15 cellular contexts compared by ENCODE assay signal in the genomic region with DNA sequence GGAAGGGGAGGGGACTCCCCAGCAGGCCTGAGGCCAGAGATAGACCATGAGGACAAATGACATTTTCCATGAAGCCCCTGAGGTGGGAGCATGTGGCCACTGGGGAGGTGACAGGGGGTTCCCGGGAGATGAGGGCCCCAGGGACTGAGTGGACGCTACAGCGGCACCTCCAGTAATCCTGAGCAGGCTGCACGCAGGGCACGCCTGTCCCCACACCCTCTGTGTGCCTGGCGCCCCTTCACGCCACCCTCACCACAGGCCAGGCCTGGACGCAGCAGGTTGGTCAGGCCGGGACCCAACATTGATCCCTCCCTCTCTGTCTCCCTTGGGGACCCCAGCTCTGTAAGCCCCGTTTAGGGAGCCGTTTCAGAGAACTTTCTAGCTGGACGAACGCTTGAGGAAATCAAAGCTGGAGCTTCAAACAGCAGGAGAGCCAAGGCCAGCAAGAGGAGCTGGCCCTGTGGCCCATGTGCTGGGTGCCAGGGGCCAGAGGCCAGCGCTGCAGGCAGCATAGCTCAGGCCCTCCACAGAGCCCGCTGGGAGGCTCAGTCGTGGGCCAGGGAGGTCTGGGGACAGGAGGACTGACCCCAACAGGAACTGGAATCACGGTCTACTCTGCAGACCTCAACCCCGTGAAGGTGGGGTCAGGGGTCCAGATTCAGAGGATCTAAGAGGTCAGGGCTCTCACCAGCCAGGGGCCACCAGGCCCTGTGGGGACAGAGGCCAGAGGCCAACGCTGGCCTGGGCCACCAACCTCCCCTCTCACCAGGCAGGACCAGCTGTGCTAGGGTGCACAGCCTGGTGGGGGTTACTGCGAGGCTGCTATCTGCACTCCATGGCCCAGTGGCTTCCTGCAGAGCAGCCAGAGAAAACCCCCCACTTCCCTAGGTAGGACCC. TPM values are rescaled to one million over a fixed set of nuclear protein-coding genes. Genes with fewer than 3 reads are reported as not detected.
A peak's percentile ranks its signal among the peaks of the same experiment; 100 is the strongest.
DNase-seq lines count a peak whose midpoint lies in the region; ATAC-seq and TF ChIP-seq lines count a peak whose summit lies in the region.
"Had no signal": no experiment of that assay in that cellular context is flagged by ENCODE, and none has a peak within 500 bp of the region (broad histone marks: within the 10 kb centered on the region; RNA-seq: fewer than 3 reads in every experiment).

No MANE protein-coding gene starts in this region.

- ATAC-seq in GM19351 (IDR thresholded peaks at IDR 0.05; ENCODE audit: unreplicated experiment) (no peak), GM23338 (no peak)
- ATAC-seq: natural killer cell had no signal

- H3K36me3 ChIP-seq in BLaER1 (peaks cover 55% of the 10 kb centered on the region), KOPT-K1 (ENCODE audit: insufficient read depth, low read length) (peaks cover 78% of the 10 kb centered on the region), skeletal muscle tissue (ENCODE audit: control insufficient read depth in 3 of 3, insufficient read depth in 3 of 3, low read length in 3 of 3) (peaks cover 17 to 22% (median 20%) of the 10 kb centered on the region in 3 donors), GM23338 (ENCODE audit: insufficient read depth) (peaks cover 12% of the 10 kb centered on the region; the same call in 1 of the 2 replicates)

- H3K4me2 ChIP-seq in BLaER1 = peak overlapping the region; percentile 98
- no peak overlapping the region for H3K4me2 ChIP-seq in GM23338

- TF ChIP-seq CTCF in dorsolateral prefrontal cortex (IDR thresholded peaks at IDR 0.05 in 54 of 56, conservative IDR thresholded peaks at IDR 0.05 in 2 of 56; ENCODE audit: low read depth in 1 of 56, partially characterized antibody in 56 of 56) (no peak), GM23338 (conservative IDR thresholded peaks at IDR 0.05; ENCODE audit: low read depth in 2 of 2) (no peak)

- H3K9me3 ChIP-seq in BLaER1 = no peaks in the 10 kb centered on the region
- no peaks in the 10 kb centered on the region for H3K9me3 ChIP-seq in KOPT-K1 (ENCODE audit: insufficient read depth, low read length, poor library complexity, severe bottlenecking)
- H3K9me3 ChIP-seq in skeletal muscle tissue (ENCODE audit: control insufficient read depth in 3 of 3, low read length in 3 of 3) = no peaks in the 10 kb centered on the region
- H3K9me3 ChIP-seq: SJCRH30 had no signal

- H3K27ac ChIP-seq in BLaER1 = peak overlapping the region; percentile 95
- H3K27ac ChIP-seq in KOPT-K1 (ENCODE audit: low read depth, low read length, poor library complexity, severe bottlenecking) = peak overlapping the region; percentile 8
- H3K27ac ChIP-seq in dorsolateral prefrontal cortex = peak overlapping the region in 56 of 59 donors; percentile 18 to 100 (median 98)
- peak overlapping the region; percentile 99 for H3K27ac ChIP-seq in skeletal muscle tissue (ENCODE audit: low read depth, low read length)
- no peak overlapping the region for H3K27ac ChIP-seq in GM23338 (ENCODE audit: low read depth)
- H3K27ac ChIP-seq: SJCRH30, WERI-Rb-1 had no signal

- H3K27me3 ChIP-seq in BLaER1 (no peaks in the 10 kb centered on the region), dorsolateral prefrontal cortex (no peaks in the 10 kb centered on the region), skeletal muscle tissue (ENCODE audit: control insufficient read depth in 3 of 3, insufficient read depth in 3 of 3, low read length in 3 of 3) (no peaks in the 10 kb centered on the region), GM23338 (ENCODE audit: insufficient read depth) (no peaks in the 10 kb centered on the region)
- H3K27me3 ChIP-seq: SJCRH30 had no signal

- H3K79me2 ChIP-seq in GM23338 (replicated peaks; ENCODE audit: insufficient read depth) = 0 out of 2 replicates have a peak, but pooled peaks cover 8% of the 10 kb centered on the region

- H3K4me1 ChIP-seq in BLaER1 (peaks cover 68% of the 10 kb centered on the region), skeletal muscle tissue (ENCODE audit: control insufficient read depth in 3 of 3, insufficient read depth in 3 of 3, low read length in 3 of 3) (peaks cover 27 to 61% (median 55%) of the 10 kb centered on the region in 3 donors), GM23338 (ENCODE audit: insufficient read depth) (peaks cover 29% of the 10 kb centered on the region)

- peaks cover 32% of the 10 kb centered on the region for H3K4me1 Mint-ChIP-seq in GM23338

- peaks cover 21% of the 10 kb centered on the region for H3K27me3 Mint-ChIP-seq in GM23338 (ENCODE audit: insufficient read depth, low read depth, poor library complexity)

- H3F3A ChIP-seq in GM23338 (replicated peaks; ENCODE audit: low read depth) = peaks cover 36% of the 10 kb centered on the region

- H3K36me3 Mint-ChIP-seq in GM23338 (ENCODE audit: low read depth) = peaks cover 40% of the 10 kb centered on the region
- H3K36me3 Mint-ChIP-seq: natural killer cell had no signal

- peak overlapping the region; percentile 64 for H3K4me3 ChIP-seq in BLaER1
- no peak overlapping the region for H3K4me3 ChIP-seq in dorsolateral prefrontal cortex
- peak overlapping the region in 1 of 3 donors; percentile 35 for H3K4me3 ChIP-seq in skeletal muscle tissue (ENCODE audit: low read length in 3 of 3)
- H3K4me3 ChIP-seq in GM23338 = no peak overlapping the region
- H3K4me3 ChIP-seq: SJCRH30 had no signal

- H3K9me3 Mint-ChIP-seq in GM23338 = no peaks in the 10 kb centered on the region
- H3K9me3 Mint-ChIP-seq: natural killer cell had no signal

- DNase-seq in dorsolateral prefrontal cortex (no peak), COLO829 (ENCODE audit: low spot score) (no peak), activated gamma-delta T cell (lab: John Stamatoyannopoulos, UW) (no peak), GM23338 (ENCODE audit: low spot score) (no peak)
- DNase-seq: AML-193, EL, natural killer cell, NCI-H524, SJCRH30, WERI-Rb-1 had no signal

- H3K4me3 Mint-ChIP-seq in GM23338 = no peak overlapping the region
- H3K4me3 Mint-ChIP-seq: natural killer cell had no signal

- no peak overlapping the region for H2AFZ ChIP-seq in GM23338

- intact Hi-C loops in dorsolateral prefrontal cortex (cut with DNase I) = no loop called here

- H4K20me1 ChIP-seq in BLaER1 = no peaks in the 10 kb centered on the region; the same call in 1 of the 2 replicates
- H4K20me1 ChIP-seq in GM23338 (replicated peaks; ENCODE audit: insufficient read depth) = peaks cover under 1% of the 10 kb centered on the region; the same call in 1 of the 2 replicates

- H3K9me2 ChIP-seq in GM23338 (ENCODE audit: insufficient read depth) = no peaks in the 10 kb centered on the region

- H3K27ac Mint-ChIP-seq in GM23338 = no peak overlapping the region

- H3K9ac ChIP-seq in BLaER1 (peak overlapping the region; percentile 88), skeletal muscle tissue (ENCODE audit: low read depth in 1 of 3, low read length in 3 of 3) (peak overlapping the region; percentile 45 to 79 (median 77))

TF ChIP-seq in GM23338, 12 proteins besides CTCF, POLR2A, EP300 and RAD21 (continues in another document):
- no peak for TF ChIP-seq STAT1 (IDR thresholded peaks at IDR 0.05; ENCODE audit: unreplicated experiment)
- no peak for TF ChIP-seq EZH2phosphoT487 (IDR thresholded peaks at IDR 0.05; ENCODE audit: unreplicated experiment)
- TF ChIP-seq NANOG (IDR thresholded peaks at IDR 0.05; ENCODE audit: borderline replicate concordance) = no peak
- no peak; the same call in 1 of the 2 replicates for TF ChIP-seq POLR2AphosphoS5 (IDR thresholded peaks at IDR 0.05; ENCODE audit: low read depth)
- no peak for TF ChIP-seq CREB1 (CRISPR knock-in tag; IDR thresholded peaks at IDR 0.05; ENCODE audit: low read depth)
- no peak for TF ChIP-seq JUNB (IDR thresholded peaks at IDR 0.05; ENCODE audit: unreplicated experiment)

RNA-seq across cellular contexts. Expression of gene LSM4, which starts 14.6 kb away (rescaled TPM):
- total RNA-seq in dorsolateral prefrontal cortex = 100 to 1,000 TPM in 6 of 120 experiments, 10 to 100 TPM in 114; 46.4 to 115 (median 74.8) TPM
- total RNA-seq in skeletal muscle tissue = 119 TPM
- total RNA-seq in GM23338 (2014; rRNA removed; shearing (Covaris generic)) = 511 and 591 TPM in 2 replicates
- polyA plus RNA-seq in GM23338 (2016; fragmentation: Nextera tagmentation; extraction: Ambion mirVana) = 637 and 641 TPM in 2 replicates

RNA-seq across cellular contexts. Expression of gene JUND, which starts 26.9 kb away (rescaled TPM):
- total RNA-seq in dorsolateral prefrontal cortex (100 to 1,000 TPM; 163 to 440 (median 240) TPM), skeletal muscle tissue (111 TPM)
- total RNA-seq in GM23338 (2014; rRNA removed; shearing (Covaris generic)) = 154 and 181 TPM in 2 replicates
- 40.0 and 52.5 TPM in 2 replicates for polyA plus RNA-seq in GM23338 (2016; fragmentation: Nextera tagmentation; extraction: Ambion mirVana)

RNA-seq across cellular contexts. Expression of gene PGPEP1, which starts 32.1 kb away (rescaled TPM):
- total RNA-seq in dorsolateral prefrontal cortex (10 to 100 TPM; 20.4 to 93.6 (median 37.7) TPM), skeletal muscle tissue (10.4 TPM)
- 18.9 and 27.6 TPM in 2 replicates for total RNA-seq in GM23338 (2014; rRNA removed; shearing (Covaris generic))
- 15.5 and 19.4 TPM in 2 replicates for polyA plus RNA-seq in GM23338 (2016; fragmentation: Nextera tagmentation; extraction: Ambion mirVana)

RNA-seq across cellular contexts. Expression of gene IQCN, which starts 34.0 kb away (rescaled TPM):
- total RNA-seq in dorsolateral prefrontal cortex (10 to 100 TPM in 1 of 120 experiments, 1 to 10 TPM in 119; 1.8 to 14.5 (median 4.1) TPM), skeletal muscle tissue (0.52 TPM)
- total RNA-seq in GM23338 (2014; rRNA removed; shearing (Covaris generic)) = 0.35 and 0.89 TPM in 2 replicates
- polyA plus RNA-seq in GM23338 (2016; fragmentation: Nextera tagmentation; extraction: Ambion mirVana) = 0.10 TPM in 1 of 2 replicates, not detected in the other
- polyA plus RNA-seq: keratinocyte had no signal
